Comparison of ENCODE assay signal across 24 cellular contexts in genomic region chr15:91435108-91435507, GRCh38.
DNase-seq lines count a peak whose midpoint lies in the region; ATAC-seq and TF ChIP-seq lines count a peak whose summit lies in the region.
"Had no signal": no experiment of that assay in that cellular context is flagged by ENCODE, and none has a peak within 500 bp of the region (broad histone marks: within the 10 kb centered on the region; RNA-seq: fewer than 3 reads in every experiment).

No MANE protein-coding gene starts in this region.

- H3K27me3 ChIP-seq in fibroblast of lung (ENCODE audit: control insufficient read depth, insufficient read depth, low read length): no peaks in the 10 kb centered on the region
- H3K27me3 ChIP-seq: BE2C, BLaER1 had no signal

- no peak overlapping the region for H3K27ac ChIP-seq in fibroblast of lung (ENCODE audit: insufficient read depth, low read length)
- H3K27ac ChIP-seq: BLaER1 had no signal

- H3K9me3 ChIP-seq in fibroblast of lung (ENCODE audit: control insufficient read depth, insufficient read depth, low read depth, low read length): no peaks in the 10 kb centered on the region
- H3K9me3 ChIP-seq: BE2C, BLaER1 had no signal

- POLR2A ChIA-PET in activated CD4-positive, alpha-beta T cell treated with anti-CD3 and anti-CD28 coated beads, Interleukin-2, amount 10 ng/mL, durations not matched to agents 7 days and 5 days (lab: Charles Lee): no interaction called here

- no peaks in the 10 kb centered on the region for H3K4me1 ChIP-seq in fibroblast of lung (ENCODE audit: control insufficient read depth, extremely low read depth, insufficient read depth, low read length)
- H3K4me1 ChIP-seq: BE2C, BLaER1 had no signal

- ATAC-seq in GM21447 (IDR thresholded peaks at IDR 0.05; ENCODE audit: unreplicated experiment): no peak
- ATAC-seq: GM12878 had no signal

- H3K4me3 ChIP-seq in fibroblast of lung (replicated peaks in 1 of 4; ENCODE audit: control extremely low read depth in 1 of 4, insufficient read depth in 1 of 4, low read depth in 3 of 4, low read length in 4 of 4) (no peak overlapping the region), fibroblast of the aortic adventitia (ENCODE audit: low read depth, low read length) (no peak overlapping the region)
- H3K4me3 ChIP-seq: BLaER1, GM12878 had no signal

- H3K27me3 Mint-ChIP-seq in activated CD4-positive, alpha-beta T cell treated with anti-CD3 and anti-CD28 coated beads, Interleukin-2, amount 10 ng/mL, durations not matched to agents 7 days and 5 days: no peaks in the 10 kb centered on the region
- H3K27me3 Mint-ChIP-seq: CD4-positive, alpha-beta memory T cell had no signal

- H4K20me1 ChIP-seq in fibroblast of lung (ENCODE audit: control insufficient read depth, extremely low read depth, insufficient read depth, low read length): no peaks in the 10 kb centered on the region
- H4K20me1 ChIP-seq: BLaER1 had no signal

- H3K4me1 Mint-ChIP-seq in activated CD4-positive, alpha-beta T cell treated with anti-CD3 and anti-CD28 coated beads, Interleukin-2, amount 10 ng/mL, durations not matched to agents 7 days and 5 days: peaks cover 3% of the 10 kb centered on the region

- no peak overlapping the region for H2AFZ ChIP-seq in fibroblast of lung (ENCODE audit: low read length)

- no peak overlapping the region for H3K27ac Mint-ChIP-seq in activated CD4-positive, alpha-beta T cell treated with anti-CD3 and anti-CD28 coated beads, Interleukin-2, amount 10 ng/mL, durations not matched to agents 7 days and 5 days
- H3K27ac Mint-ChIP-seq: CD14-positive monocyte; CD4-positive, alpha-beta memory T cell; CD4-positive, CD25-positive, alpha-beta regulatory T cell; CD8-positive, alpha-beta memory T cell had no signal

- no peak overlapping the region for H3K9ac ChIP-seq in fibroblast of lung (ENCODE audit: insufficient read depth, low read length)
- H3K9ac ChIP-seq: BLaER1 had no signal

- CTCF ChIA-PET in activated CD4-positive, alpha-beta T cell treated with anti-CD3 and anti-CD28 coated beads, Interleukin-2, amount 10 ng/mL, durations not matched to agents 7 days and 5 days (lab: Charles Lee): no interaction called here

- H3K79me2 ChIP-seq in fibroblast of lung (ENCODE audit: control insufficient read depth, insufficient read depth, low read length): no peaks in the 10 kb centered on the region

- TF ChIP-seq CTCF in fibroblast of lung (conservative IDR thresholded peaks at IDR 0.05 in 1 of 2, IDR thresholded peaks at IDR 0.05 in 1 of 2; ENCODE audit: low read depth in 1 of 2, low read length in 2 of 2) (no peak), fibroblast of the aortic adventitia (IDR thresholded peaks at IDR 0.05; ENCODE audit: insufficient read depth, low read length) (no peak)

- peaks cover 8% of the 10 kb centered on the region for H3K36me3 Mint-ChIP-seq in activated CD4-positive, alpha-beta T cell treated with anti-CD3 and anti-CD28 coated beads, Interleukin-2, amount 10 ng/mL, durations not matched to agents 7 days and 5 days (ENCODE audit: low read depth)
- H3K36me3 Mint-ChIP-seq: CD14-positive monocyte had no signal

- no peak overlapping the region for H3K4me3 Mint-ChIP-seq in activated CD4-positive, alpha-beta T cell treated with anti-CD3 and anti-CD28 coated beads, Interleukin-2, amount 10 ng/mL, durations not matched to agents 7 days and 5 days
- H3K4me3 Mint-ChIP-seq: CD14-positive monocyte; CD4-positive, alpha-beta memory T cell; CD4-positive, CD25-positive, alpha-beta regulatory T cell; CD8-positive, alpha-beta memory T cell had no signal

- H3K9me3 Mint-ChIP-seq in activated CD4-positive, alpha-beta T cell treated with anti-CD3 and anti-CD28 coated beads, Interleukin-2, amount 10 ng/mL, durations not matched to agents 7 days and 5 days: peaks cover 10% of the 10 kb centered on the region

- no peak overlapping the region for H3K4me2 ChIP-seq in fibroblast of lung (ENCODE audit: extremely low read depth, insufficient read depth, low read length)
- H3K4me2 ChIP-seq: BLaER1 had no signal

- no peaks in the 10 kb centered on the region for H3K36me3 ChIP-seq in fibroblast of lung (ENCODE audit: control insufficient read depth, insufficient read depth, low read length)
- H3K36me3 ChIP-seq: BE2C, BLaER1 had no signal

- DNase-seq in OCI-M1 (lab: John Stamatoyannopoulos, UW) (peak; percentile 67), fibroblast of lung (ENCODE audit: low read depth in 2 of 2) (peak; percentile 24 to 50), fibroblast of the aortic adventitia (ENCODE audit: low read depth) (peak; percentile 58)
- DNase-seq in activated CD4-positive, alpha-beta T cell treated with anti-CD3 and anti-CD28 coated beads, Interleukin-2, amount 10 ng/mL, durations not matched to agents 7 days and 5 days: no peak
- DNase-seq in activated CD4-positive, CD25-positive, alpha-beta regulatory T cell treated with anti-CD3 and anti-CD28 coated beads, Interleukin-2, amount 50 U/mL, for 72 hours: no peak
- DNase-seq: 8988T; ACHN; BE2C; C1 segment of cervical spinal cord; CD4-positive, alpha-beta memory T cell; CD4-positive, CD25-positive, alpha-beta regulatory T cell; CD8-positive, alpha-beta memory T cell; COR-L47; DMS 273 treated with DMSO at 0.1 percent for 48 hours; DMS153; DMS53; DMS79; DND-41; EL; GDM1 had no signal

Comparison
In these comparisons a context has a peak if more than half of its experiments do, and no peak if none do; other contexts are left out.
1. DNase-seq: peak in OCI-M1 (single experiment), fibroblast of lung (2 of 2) and fibroblast of the aortic adventitia (single experiment); none in activated CD4-positive, alpha-beta T cell treated with anti-CD3 and anti-CD28 coated beads, Interleukin-2, amount 10 ng/mL, durations not matched to agents 7 days and 5 days (single experiment) and activated CD4-positive, CD25-positive, alpha-beta regulatory T cell treated with anti-CD3 and anti-CD28 coated beads, Interleukin-2, amount 50 U/mL, for 72 hours (single experiment).